Comparison of ENCODE assay signal across 1 cellular context in the genomic region with DNA sequence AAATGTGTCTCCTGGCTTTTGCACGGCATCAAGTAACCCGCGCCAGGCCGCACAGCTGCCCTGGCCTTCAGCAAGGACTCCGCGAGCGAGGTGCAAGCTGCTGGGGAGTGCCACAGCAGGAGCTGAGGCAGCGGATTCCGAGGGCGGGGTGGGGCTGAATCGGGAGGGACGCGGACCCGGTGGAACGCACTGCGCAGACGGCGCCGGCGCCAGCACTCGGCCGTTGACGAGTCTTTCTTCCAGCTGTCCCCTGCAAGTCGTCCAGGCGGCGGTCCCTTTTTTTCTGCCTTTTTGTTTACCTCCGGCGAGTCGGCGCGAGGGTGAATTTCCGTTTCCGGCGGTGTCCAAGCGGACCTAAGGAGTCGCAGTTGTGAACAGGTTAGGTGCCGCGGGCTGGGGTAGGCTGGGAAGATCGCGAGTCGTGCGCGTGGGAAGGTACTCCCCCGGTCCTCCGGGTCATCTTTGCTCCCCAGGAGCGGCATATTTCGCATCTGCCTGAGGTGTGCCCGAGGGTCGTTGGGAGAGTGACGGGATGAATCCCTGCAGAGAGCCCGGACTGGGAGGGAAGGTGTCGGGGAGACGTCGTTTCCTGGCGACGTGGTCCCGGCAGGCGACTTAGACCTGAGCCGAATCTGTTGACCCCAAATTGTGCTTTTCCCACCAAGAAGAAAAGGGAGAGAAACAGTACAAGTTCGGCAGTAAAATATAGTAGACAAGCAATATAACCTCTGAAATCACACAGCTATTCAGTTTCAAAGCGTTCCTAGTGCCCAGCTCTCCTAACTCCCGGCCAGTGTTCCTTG.
TF ChIP-seq lines count a peak whose summit lies in the region.
"Not testable (repeated sequence)": the region's sequence is repeated elsewhere in the genome, so short reads cannot be mapped to it uniquely, and the experiment has no call there.

No MANE protein-coding gene starts in this region.

TF ChIP-seq in K562, 482 proteins besides CTCF, POLR2A, EP300 and RAD21 (continued from another document):
- peak in 1 of 2 experiments; percentile 26; a peak in 1 of 4 replicates for TF ChIP-seq TEAD1 (CRISPR knock-in tag; IDR thresholded peaks at IDR 0.05)
- peak in 1 of 2 experiments; percentile 38; a peak in 1 of 4 replicates for TF ChIP-seq KDM4B (IDR thresholded peaks at IDR 0.05; ENCODE audit: borderline replicate concordance in 2 of 2, low read depth in 1 of 2)
- peak; percentile 26 for TF ChIP-seq MYC (IDR thresholded peaks at IDR 0.05; ENCODE audit: low read depth, low read length)
- not testable (repeated sequence) for TF ChIP-seq MYC (CRISPR knock-in tag; IDR thresholded peaks at IDR 0.05; ENCODE audit: borderline replicate concordance, low read depth)
- peak; percentile 79; the same call in 1 of the 2 replicates for TF ChIP-seq GTF2E2 (tag; IDR thresholded peaks at IDR 0.05)
TF ChIP-seq in K562: peak in this region for 83; not testable (repeated sequence) for 399.
